Comparison of ENCODE assay signal across 11 cellular contexts in the genomic region with DNA sequence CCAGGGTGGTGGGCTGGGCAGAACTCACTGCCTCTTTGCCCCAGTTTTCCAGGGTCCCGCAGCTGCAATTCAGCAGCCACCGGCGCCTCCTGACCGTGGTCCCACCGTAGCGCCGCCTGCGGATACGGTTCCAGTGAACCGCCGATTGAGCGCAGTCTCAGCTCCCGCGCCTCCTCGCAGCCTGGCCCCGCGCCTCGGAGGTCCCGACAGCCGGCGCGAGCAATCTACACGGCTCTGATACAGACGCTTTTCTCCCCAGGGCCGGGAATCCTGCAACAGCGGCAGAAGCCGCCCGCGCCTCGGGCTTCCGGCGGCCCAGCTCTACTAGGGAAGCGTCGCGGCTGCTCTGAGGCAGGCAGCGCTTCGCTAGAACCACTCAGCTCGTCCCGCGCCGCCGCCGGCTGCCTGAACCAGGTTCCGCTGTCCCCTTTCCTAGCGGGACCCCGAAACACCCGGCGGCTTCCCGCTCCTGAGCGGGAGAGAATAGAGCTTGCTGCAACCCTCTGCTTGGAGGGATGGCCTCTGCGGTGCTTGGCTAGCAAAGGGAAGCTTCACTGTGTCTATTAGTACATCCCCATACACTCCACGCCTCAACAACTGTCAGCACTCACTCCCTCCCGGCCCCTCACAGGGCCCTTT. TPM values are rescaled to one million over a fixed set of nuclear protein-coding genes. Genes with fewer than 3 reads are reported as not detected.
A peak's percentile ranks its signal among the peaks of the same experiment; 100 is the strongest.
DNase-seq lines count a peak whose midpoint lies in the region; ATAC-seq and TF ChIP-seq lines count a peak whose summit lies in the region.
"Had no signal": no experiment of that assay in that cellular context is flagged by ENCODE, and none has a peak within 500 bp of the region (broad histone marks: within the 10 kb centered on the region; RNA-seq: fewer than 3 reads in every experiment).

No MANE protein-coding gene starts in this region.

- peaks cover 74% of the 10 kb centered on the region for H3K27me3 ChIP-seq in BE2C
- no peaks in the 10 kb centered on the region; the same call in 1 of the 2 replicates for H3K27me3 ChIP-seq in MG63
- H3K27me3 ChIP-seq in lung (ENCODE audit: control insufficient read depth, insufficient read depth), result no peaks in the 10 kb centered on the region
- peaks cover 0 to 15% of the 10 kb centered on the region in 2 donors for H3K27me3 ChIP-seq in uterus

- no peak for TF ChIP-seq POLR2A in uterus (IDR thresholded peaks at IDR 0.05)

- H3K4me3 ChIP-seq in BE2C (ENCODE audit: low read depth, low read length), result no peak overlapping the region
- peak overlapping the region; percentile 20; the same call in 1 of the 2 replicates for H3K4me3 ChIP-seq in MG63
- peak overlapping the region; percentile 39 for H3K4me3 ChIP-seq in choroid plexus epithelial cell (ENCODE audit: low read depth, low read length)
- H3K4me3 ChIP-seq in lung, result no peak overlapping the region
- peak overlapping the region; percentile 13 to 28 for H3K4me3 ChIP-seq in uterus

- H3K27ac ChIP-seq in lung (ENCODE audit: low read depth in 1 of 2, low read length in 1 of 2) (no peak overlapping the region), uterus (peak overlapping the region in 1 of 2 donors; percentile 39)

- H3K36me3 ChIP-seq in BE2C (no peaks in the 10 kb centered on the region), MG63 (no peaks in the 10 kb centered on the region), lung (ENCODE audit: control insufficient read depth in 2 of 2, insufficient read depth in 2 of 2, low read length in 2 of 2) (no peaks in the 10 kb centered on the region), uterus (no peaks in the 10 kb centered on the region)

- DNase-seq in BE2C, result peak; percentile 30
- DNase-seq in MG63, result peak; percentile 45
- DNase-seq in choroid plexus epithelial cell (ENCODE audit: low read depth), result peak; percentile 44
- DNase-seq in lung (ENCODE audit: low spot score), result no peak
- DNase-seq in uterus, result no peak
- no peak for DNase-seq in NCI-H510A (lab: John Stamatoyannopoulos, UW)
- no peak for DNase-seq in dedifferentiated amniotic fluid mesenchymal stem cell (ENCODE audit: extremely low spot score)
- no peak for DNase-seq in NCI-H2196 (lab: John Stamatoyannopoulos, UW; ENCODE audit: unreplicated experiment)

- peak; percentile 15 for ATAC-seq in lung (ENCODE audit: insufficient read depth, low FRiP score)
- ATAC-seq: HCT116 had no signal

- WGBS in lung, 2 donors, result 1 to 3% methylated on average over 49 to 53 of the region's 53 CpGs

- intact Hi-C loops in uterus (cut with DNase I; ENCODE audit: low total_unique reads), result no loop called here

- TF ChIP-seq CTCF in BE2C (IDR thresholded peaks at IDR 0.05; ENCODE audit: low read depth, low read length) (no peak), choroid plexus epithelial cell (conservative IDR thresholded peaks at IDR 0.05; ENCODE audit: low read depth, low read length) (no peak), lung (IDR thresholded peaks at IDR 0.05; ENCODE audit: control extremely low read depth, extremely low read depth) (no peak), uterus (IDR thresholded peaks at IDR 0.05) (no peak)

- no peaks in the 10 kb centered on the region for H3K9me3 ChIP-seq in BE2C
- no peaks in the 10 kb centered on the region for H3K9me3 ChIP-seq in MG63
- peaks cover 0 to 2% of the 10 kb centered on the region in 2 donors for H3K9me3 ChIP-seq in lung (ENCODE audit: control insufficient read depth in 2 of 2, insufficient read depth in 1 of 2, low read length in 1 of 2)
- H3K9me3 ChIP-seq in uterus, result no peaks in the 10 kb centered on the region

- no peaks in the 10 kb centered on the region for H3K4me1 ChIP-seq in BE2C
- peaks cover 0 to 29% of the 10 kb centered on the region in 2 donors for H3K4me1 ChIP-seq in lung (ENCODE audit: control insufficient read depth in 2 of 2, insufficient read depth in 2 of 2, low read length in 2 of 2)
- H3K4me1 ChIP-seq in uterus, result peaks cover 0 to 12% of the 10 kb centered on the region in 2 donors

RNA-seq across cellular contexts. Expression of a gene that starts 3.1 kb away (rescaled TPM):
- polyA plus RNA-seq in BE2C (2012; ENCODE audit: insufficient read depth, insufficient read length, low read depth), result not detected
- not detected in 2 replicates for total RNA-seq in MG63 (2014; rRNA removed; shearing (Covaris generic); ENCODE audit: low replicate concordance)
- total RNA-seq in lung (not detected), uterus (10 to 100 TPM in 2 of 4 donors, 1 to 10 TPM in 2; 1.3 to 22.7 (median 12.2) TPM)
- not detected for polyA plus RNA-seq in lung
- total RNA-seq: subcutaneous adipose tissue had no signal

RNA-seq across cellular contexts. Expression of a gene that starts 3.2 kb away (rescaled TPM):
- not detected for polyA plus RNA-seq in BE2C (2012; ENCODE audit: insufficient read depth, insufficient read length, low read depth)
- total RNA-seq in MG63 (2014; rRNA removed; shearing (Covaris generic); ENCODE audit: low replicate concordance), result not detected in 2 replicates
- total RNA-seq in lung (under 1 TPM in 1 of 2 donors, not detected in 1; 0.14 TPM), uterus (10 to 100 TPM in 1 of 4 donors, 1 to 10 TPM in 1, under 1 TPM in 1, not detected in 1; 0.26 to 23.6 (median 9.8) TPM)
- polyA plus RNA-seq in lung, result not detected
- total RNA-seq: subcutaneous adipose tissue had no signal

RNA-seq across cellular contexts. Expression of a gene that starts 55.9 kb away (rescaled TPM):
- not detected for polyA plus RNA-seq in BE2C (2012; ENCODE audit: insufficient read depth, insufficient read length, low read depth)
- not detected in 2 replicates for total RNA-seq in MG63 (2014; rRNA removed; shearing (Covaris generic); ENCODE audit: low replicate concordance)
- total RNA-seq in lung (not detected), uterus (not detected)
- polyA plus RNA-seq in lung, result not detected
- total RNA-seq: dermis microvascular lymphatic vessel endothelial cell, subcutaneous adipose tissue had no signal

Comparison
In these comparisons a context has a peak if more than half of its experiments do, and no peak if none do; other contexts are left out.
1. DNase-seq: peak in BE2C (single experiment), MG63 (single experiment) and choroid plexus epithelial cell (single experiment); none in lung (single experiment), uterus (0 of 2), NCI-H510A (single experiment), dedifferentiated amniotic fluid mesenchymal stem cell (single experiment) and NCI-H2196 (single experiment).
2. H3K4me3 ChIP-seq: peak in MG63 (single experiment), choroid plexus epithelial cell (single experiment) and uterus (2 of 2); none in BE2C (single experiment) and lung (single experiment).